23 cellular contexts compared by ENCODE assay signal in the genomic region with DNA sequence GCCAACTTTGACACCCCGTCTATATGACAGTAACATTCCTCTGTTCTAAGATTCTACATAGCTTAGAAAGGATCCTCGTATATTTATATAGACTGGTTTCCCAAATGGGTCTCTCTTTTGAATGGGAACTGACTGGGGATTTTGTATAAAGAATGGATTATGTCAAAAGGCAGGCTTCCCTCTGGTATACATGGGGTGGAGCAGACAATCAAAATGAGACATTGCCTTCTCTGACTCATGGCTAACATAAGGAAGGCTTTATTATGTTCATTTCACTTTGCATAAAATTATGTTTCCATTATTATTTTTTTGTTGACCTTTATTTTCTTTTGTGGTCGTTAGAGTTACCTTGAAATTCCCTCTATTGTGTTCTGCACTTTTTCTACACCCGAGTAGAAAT.
A peak's percentile ranks its signal among the peaks of the same experiment; 100 is the strongest.
DNase-seq lines count a peak whose midpoint lies in the region; ATAC-seq and TF ChIP-seq lines count a peak whose summit lies in the region.
"Had no signal": no experiment of that assay in that cellular context is flagged by ENCODE, and none has a peak within 500 bp of the region (broad histone marks: within the 10 kb centered on the region; RNA-seq: fewer than 3 reads in every experiment).

No MANE protein-coding gene starts in this region.

- no peaks in the 10 kb centered on the region for H3K9me3 Mint-ChIP-seq in endodermal cell
- H3K9me3 Mint-ChIP-seq in neural crest cell = no peaks in the 10 kb centered on the region

- H3K4me1 Mint-ChIP-seq in endodermal cell = no peaks in the 10 kb centered on the region
- peaks cover 4% of the 10 kb centered on the region for H3K4me1 Mint-ChIP-seq in neural crest cell
- H3K4me1 Mint-ChIP-seq: CD14-positive monocyte; CD8-positive, alpha-beta memory T cell had no signal

- no peak overlapping the region for H3K9ac ChIP-seq in endodermal cell (ENCODE audit: extremely low read depth, low read length, poor library complexity, severe bottlenecking)
- H3K9ac ChIP-seq: BLaER1 treated with 17β-estradiol and CSF1 and Interleukin-3, amounts not matched to agents 10 nM and 100 nM had no signal

- H3K27me3 ChIP-seq in HAP-1 (ENCODE audit: low read depth) (no peaks in the 10 kb centered on the region), endodermal cell (ENCODE audit: control insufficient read depth, insufficient read depth, low read length, poor library complexity, severe bottlenecking) (no peaks in the 10 kb centered on the region)
- H3K27me3 ChIP-seq: BLaER1 treated with 17β-estradiol and CSF1 and Interleukin-3, amounts not matched to agents 10 nM and 100 nM had no signal

- H3K4me3 ChIP-seq in HAP-1 (no peak overlapping the region), endodermal cell (ENCODE audit: low read length) (no peak overlapping the region)
- H3K4me3 ChIP-seq: A549; BLaER1 treated with 17β-estradiol and CSF1 and Interleukin-3, amounts not matched to agents 10 nM and 100 nM had no signal

- 84 to 88% methylated on average over 3 to 4 of the region's 4 CpGs for WGBS in endodermal cell (ENCODE audit: insufficient coverage in 1 of 2, insufficient read length in 1 of 2), 2 experiments

- H3K27me3 Mint-ChIP-seq in endodermal cell (ENCODE audit: insufficient read depth) (no peaks in the 10 kb centered on the region), neural crest cell (ENCODE audit: low read depth) (peaks cover 3% of the 10 kb centered on the region)
- H3K27me3 Mint-ChIP-seq: CD4-positive, alpha-beta T cell; CD8-positive, alpha-beta memory T cell had no signal

- H3K27ac ChIP-seq in endodermal cell (ENCODE audit: low read depth, low read length) = peak overlapping the region; percentile 56
- H3K27ac ChIP-seq: A549; BLaER1 treated with 17β-estradiol and CSF1 and Interleukin-3, amounts not matched to agents 10 nM and 100 nM had no signal

- in situ Hi-C loops in HAP-1 (cut with MboI; ENCODE audit: low sequenced_read_pairs) = no loop called here

- no peaks in the 10 kb centered on the region for H3K9me3 ChIP-seq in HAP-1
- no peaks in the 10 kb centered on the region for H3K9me3 ChIP-seq in endodermal cell (ENCODE audit: control insufficient read depth, low read length)
- H3K9me3 ChIP-seq: A549; BE2C; BLaER1 treated with 17β-estradiol and CSF1 and Interleukin-3, amounts not matched to agents 10 nM and 100 nM had no signal

- H3K36me3 ChIP-seq in HAP-1 (replicated peaks) (no peaks in the 10 kb centered on the region), endodermal cell (ENCODE audit: control insufficient read depth, insufficient read depth, low read length) (no peaks in the 10 kb centered on the region)
- H3K36me3 ChIP-seq: BE2C; BLaER1 treated with 17β-estradiol and CSF1 and Interleukin-3, amounts not matched to agents 10 nM and 100 nM had no signal

- H3K4me3 Mint-ChIP-seq in endodermal cell = no peak overlapping the region
- H3K4me3 Mint-ChIP-seq in neural crest cell = no peak overlapping the region
- H3K4me3 Mint-ChIP-seq: CD14-positive monocyte; CD4-positive, alpha-beta T cell; CD8-positive, alpha-beta memory T cell had no signal

- DNase-seq in COLO829 (ENCODE audit: low spot score) = peak; percentile 23
- peak; percentile 53 to 99 for DNase-seq in HAP-1 (ENCODE audit: low spot score in 2 of 2)
- DNase-seq in endodermal cell = no peak
- DNase-seq in neural crest cell (ENCODE audit: low read depth, low spot score) = no peak
- DNase-seq in GM19240 (ENCODE audit: insufficient read length, low spot score) = no peak
- DNase-seq in germinal center (ENCODE audit: low spot score) = no peak
- DNase-seq: 8988T; ACHN; AML-193; BE2C; Calu3; CD4-positive, alpha-beta T cell; CD8-positive, alpha-beta memory T cell; COR-L47; DMS53; DMS79 treated with DMSO at 0.1 percent for 48 hours; GF-D8; H7 had no signal

- ATAC-seq in HG02763 (IDR thresholded peaks at IDR 0.05; ENCODE audit: unreplicated experiment) = no peak
- ATAC-seq: A549, HCT116 had no signal

- peaks cover 49% of the 10 kb centered on the region for H3K4me1 ChIP-seq in HAP-1
- no peaks in the 10 kb centered on the region for H3K4me1 ChIP-seq in endodermal cell (ENCODE audit: control insufficient read depth, insufficient read depth, low read length)
- H3K4me1 ChIP-seq: A549; BE2C; BLaER1 treated with 17β-estradiol and CSF1 and Interleukin-3, amounts not matched to agents 10 nM and 100 nM had no signal

- H3K36me3 Mint-ChIP-seq in endodermal cell (ENCODE audit: low read depth) = no peaks in the 10 kb centered on the region
- no peaks in the 10 kb centered on the region for H3K36me3 Mint-ChIP-seq in neural crest cell (ENCODE audit: low read depth)
- H3K36me3 Mint-ChIP-seq: CD14-positive monocyte; CD8-positive, alpha-beta memory T cell had no signal

- H3K27ac Mint-ChIP-seq in endodermal cell (no peak overlapping the region), neural crest cell (ENCODE audit: unreplicated experiment) (peak overlapping the region; percentile 69)
- H3K27ac Mint-ChIP-seq: CD4-positive, alpha-beta T cell; CD8-positive, alpha-beta memory T cell had no signal

- TF ChIP-seq CTCF in endodermal cell (conservative IDR thresholded peaks at IDR 0.05) = no peak
- TF ChIP-seq CTCF in neural crest cell (conservative IDR thresholded peaks at IDR 0.05) = no peak

Comparison
In these comparisons a context has a peak if more than half of its experiments do, and no peak if none do; other contexts are left out.
1. DNase-seq: peak in COLO829 (single experiment) and HAP-1 (2 of 2); none in endodermal cell (single experiment), neural crest cell (single experiment), GM19240 (single experiment) and germinal center (single experiment).